Comparison of ENCODE assay signal across 6 cellular contexts in genomic region chr6:31972709-31973350, GRCh38. TPM values are rescaled to one million over a fixed set of nuclear protein-coding genes. Genes with fewer than 3 reads are reported as not detected.
A peak's percentile ranks its signal among the peaks of the same experiment; 100 is the strongest.
DNase-seq lines count a peak whose midpoint lies in the region; ATAC-seq and TF ChIP-seq lines count a peak whose summit lies in the region.

No MANE protein-coding gene starts in this region.

- no peaks in the 10 kb centered on the region for H3K27me3 ChIP-seq in BE2C

- peak overlapping the region; percentile 98 for H3K27ac ChIP-seq in substantia nigra (ENCODE audit: low read depth, low read length, poor library complexity, severe bottlenecking)

- H3K9me3 ChIP-seq in BE2C = no peaks in the 10 kb centered on the region

- no peaks in the 10 kb centered on the region for H3K4me1 ChIP-seq in BE2C

- H3K36me3 ChIP-seq in BE2C = peaks cover 15% of the 10 kb centered on the region

- no peak for ATAC-seq in GM19351 (IDR thresholded peaks at IDR 0.05; ENCODE audit: unreplicated experiment)

- H3K4me3 ChIP-seq in BE2C (ENCODE audit: low read depth, low read length) = peak overlapping the region; percentile 82
- H3K4me3 ChIP-seq in fibroblast of pulmonary artery (replicated peaks; ENCODE audit: low read depth, low read length) = peak overlapping the region; percentile 86

- DNase-seq in BE2C = no peak
- DNase-seq in OCI-M2 (lab: John Stamatoyannopoulos, UW; ENCODE audit: unreplicated experiment) = peak; percentile 29
- peak; percentile 45 for DNase-seq in fibroblast of pulmonary artery (ENCODE audit: low read depth)
- peak in 1 of 49 donors; percentile 49 for DNase-seq in substantia nigra (lab: John Stamatoyannopoulos, UW)
- no peak for DNase-seq in activated CD4-positive, CD25-positive, alpha-beta regulatory T cell (lab: John Stamatoyannopoulos, UW)

- TF ChIP-seq CTCF in BE2C (IDR thresholded peaks at IDR 0.05; ENCODE audit: low read depth, low read length) = no peak
- no peak for TF ChIP-seq CTCF in fibroblast of pulmonary artery (IDR thresholded peaks at IDR 0.05; ENCODE audit: low read length, missing control alignments)

RNA-seq across cellular contexts. Expression of gene DXO, which starts 0.9 kb away (rescaled TPM):
- 42.4 TPM for polyA plus RNA-seq in BE2C (2012; ENCODE audit: insufficient read depth, insufficient read length, low read depth)

RNA-seq across cellular contexts. Expression of gene C4A, which starts 9.0 kb away (rescaled TPM):
- polyA plus RNA-seq in BE2C (2012; ENCODE audit: insufficient read depth, insufficient read length, low read depth) = 3.4 TPM

RNA-seq across cellular contexts. Expression of gene SKIC2, which starts 13.9 kb away (rescaled TPM):
- polyA plus RNA-seq in BE2C (2012; ENCODE audit: insufficient read depth, insufficient read length, low read depth) = 118 TPM

RNA-seq across cellular contexts. Expression of gene NELFE, which starts 14.1 kb away (rescaled TPM):
- polyA plus RNA-seq in BE2C (2012; ENCODE audit: insufficient read depth, insufficient read length, low read depth) = 185 TPM

RNA-seq across cellular contexts. Expression of gene CFB, which starts 26.9 kb away (rescaled TPM):
- polyA plus RNA-seq in BE2C (2012; ENCODE audit: insufficient read depth, insufficient read length, low read depth) = 0.71 TPM

Comparison
In these comparisons a context has a peak if more than half of its experiments do, and no peak if none do; other contexts are left out.
1. DNase-seq: peak in OCI-M2 (single experiment) and fibroblast of pulmonary artery (single experiment); none in BE2C (single experiment) and activated CD4-positive, CD25-positive, alpha-beta regulatory T cell (0 of 4).